Comparison of ENCODE assay signal across 1 cellular context in the genomic region with DNA sequence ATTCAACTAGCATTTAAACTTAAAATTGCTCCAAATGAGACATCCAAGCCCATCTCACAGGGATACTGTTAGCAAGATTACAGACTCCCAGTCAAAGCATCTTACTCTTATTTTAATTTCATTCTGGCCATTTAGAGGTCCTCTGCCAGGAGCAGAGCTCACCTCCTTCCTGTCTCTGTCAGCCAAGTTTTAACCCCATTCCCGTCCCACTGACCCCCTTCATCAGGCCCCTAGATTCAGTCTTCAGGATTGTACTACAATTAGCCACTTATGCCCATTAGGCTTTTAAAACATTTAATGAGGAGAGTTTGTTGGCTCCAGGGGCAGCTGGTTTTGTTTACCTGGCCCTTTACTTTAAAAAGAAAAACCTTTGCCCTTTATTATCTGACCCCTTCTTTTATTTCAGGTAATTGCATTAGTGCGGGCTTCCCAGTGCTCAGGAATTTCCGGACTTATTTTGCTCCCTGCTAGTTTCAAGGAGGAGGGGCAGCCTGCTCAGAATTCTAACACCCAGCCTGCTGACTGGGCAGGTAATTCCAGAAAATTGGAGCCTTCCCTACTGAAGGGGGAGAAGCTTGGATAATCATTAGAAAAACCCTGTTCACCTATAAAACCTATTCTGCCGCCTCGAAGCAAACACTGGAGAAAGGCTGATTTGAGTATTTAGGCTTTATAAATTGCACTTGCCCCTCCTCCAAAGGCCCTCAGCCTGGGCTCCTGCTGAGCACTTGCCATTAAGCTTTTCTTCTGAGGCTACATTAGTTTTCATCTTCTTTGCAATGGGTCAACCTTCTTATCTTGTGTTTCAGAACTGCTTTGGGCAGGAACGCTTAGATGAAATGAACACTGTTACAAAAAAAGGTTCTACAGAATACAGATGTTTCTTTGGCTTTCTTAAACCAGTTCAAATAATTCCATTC.
TF ChIP-seq lines count a peak whose summit lies in the region.

No MANE protein-coding gene starts in this region.

TF ChIP-seq in HEK293, 187 proteins besides CTCF, POLR2A, EP300 and RAD21 (continued from another document):
- no peak for TF ChIP-seq IKZF3 (tag by site-specific recombination; IDR thresholded peaks at IDR 0.05)
